ENCODE assay signal across 8 cellular contexts in the genomic region with DNA sequence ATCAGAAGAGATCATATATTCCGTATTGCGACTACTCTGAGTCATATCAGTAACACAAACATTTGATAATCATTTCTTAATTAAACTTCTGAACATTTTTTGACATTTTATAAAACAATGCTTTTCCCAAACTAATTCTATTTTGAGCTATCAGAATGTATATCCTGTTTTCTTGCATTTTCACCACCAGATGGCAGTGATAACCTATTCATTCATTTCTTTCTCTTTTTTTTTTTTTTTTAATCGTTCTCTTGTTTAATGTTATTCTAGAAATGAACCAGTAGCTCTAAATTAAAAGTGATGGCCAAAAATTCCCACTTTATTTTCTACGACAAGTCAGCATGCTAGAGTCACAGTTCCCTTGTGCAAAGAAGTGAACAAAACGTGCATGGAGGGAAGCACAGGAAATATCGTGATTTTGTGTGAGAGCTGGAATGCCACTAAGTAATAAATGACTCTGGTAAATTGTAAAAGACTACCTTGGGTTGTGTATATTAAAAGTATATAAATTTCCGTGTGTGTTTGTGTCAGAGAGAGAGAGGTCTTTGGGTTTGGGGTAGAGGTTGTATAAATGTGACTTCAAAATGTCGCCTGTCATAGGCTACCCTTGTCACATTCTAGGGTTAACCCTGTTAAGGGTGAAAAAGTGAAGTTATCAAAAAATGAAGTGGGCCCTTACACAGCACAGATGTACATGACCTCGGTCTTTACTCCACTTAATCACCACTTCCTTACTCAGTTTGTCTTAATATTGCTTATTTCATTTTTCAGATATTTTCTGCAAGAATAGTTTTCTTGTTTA. TPM values are rescaled to one million over a fixed set of nuclear protein-coding genes. Genes with fewer than 3 reads are reported as not detected.
DNase-seq lines count a peak whose midpoint lies in the region; ATAC-seq and TF ChIP-seq lines count a peak whose summit lies in the region.

No MANE protein-coding gene starts in this region.

- H3K27me3 ChIP-seq in CD4-positive, alpha-beta memory T cell (ENCODE audit: insufficient read depth, low read length), result no peaks in the 10 kb centered on the region
- H3K27me3 ChIP-seq in transverse colon, result no peaks in the 10 kb centered on the region

- in situ Hi-C loops in transverse colon (cut with MboI; ENCODE audit: low pct_ligation_motif_present in 1 of 4, low pct_unique_long_range_greater_than_20kb in 1 of 4, low sequenced_read_pairs in 3 of 4), result loop anchor here (10.0 to 25.0 kb wide), 5 partner anchors 297 to 739 kb away; no protein-coding TSS in a partner anchor

- peak overlapping the region in 6 of 8 donors; percentile 19 to 68 (median 27) for H3K4me3 Mint-ChIP-seq in CD4-positive, alpha-beta memory T cell

- peaks cover 0 to 16% (median 10%) of the 10 kb centered on the region in 4 donors for H3K4me1 Mint-ChIP-seq in CD4-positive, alpha-beta memory T cell

- peaks cover 0 to 1% (median 0%) of the 10 kb centered on the region in 8 donors for H3K9me3 Mint-ChIP-seq in CD4-positive, alpha-beta memory T cell

- CTCF ChIA-PET in CD4-positive, alpha-beta memory T cell (lab: Charles Lee; ENCODE audit: partially characterized antibody), result interaction anchor here (0.6 to 5.6 kb wide), 37 partner anchors 8 to 935 kb away, joined by 3 to 91 read pairs (median 4); a partner anchor contains a TSS

- WGBS in transverse colon (ENCODE audit: low coverage in 1 of 2), 2 donors, result 19 to 20% methylated on average over 9 of the region's 9 CpGs

- peaks cover 11% of the 10 kb centered on the region for H3K4me1 ChIP-seq in CD4-positive, alpha-beta memory T cell (ENCODE audit: insufficient read depth, low read length)
- H3K4me1 ChIP-seq in transverse colon, result peaks cover 0 to 5% (median 2%) of the 10 kb centered on the region in 4 donors

- TF ChIP-seq EP300 in transverse colon (IDR thresholded peaks at IDR 0.05; ENCODE audit: low read depth), result no peak

- H3K9me3 ChIP-seq in CD4-positive, alpha-beta memory T cell (ENCODE audit: control insufficient read depth in 1 of 2, low read length in 2 of 2), result no peaks in the 10 kb centered on the region
- H3K9me3 ChIP-seq in transverse colon, result no peaks in the 10 kb centered on the region

- TF ChIP-seq CTCF in WI38 (IDR thresholded peaks at IDR 0.05; ENCODE audit: low read depth, low read length) (peak; percentile 17; the same call in 1 of the 2 replicates), transverse colon (IDR thresholded peaks at IDR 0.05) (peak; percentile 62 to 76 (median 72)), GM20000 (IDR thresholded peaks at IDR 0.05; ENCODE audit: extremely low read depth, missing control alignments) (no peak)

- no peak overlapping the region for H3K27ac Mint-ChIP-seq in CD4-positive, alpha-beta memory T cell

- TF ChIP-seq POLR2A in transverse colon (IDR thresholded peaks at IDR 0.05), result no peak

- H3K36me3 Mint-ChIP-seq in CD4-positive, alpha-beta memory T cell, result no peaks in the 10 kb centered on the region

- no peak overlapping the region for H3K4me3 ChIP-seq in CD4-positive, alpha-beta memory T cell (ENCODE audit: low read length in 2 of 2)
- H3K4me3 ChIP-seq in WI38 (ENCODE audit: low read depth, low read length) (no peak overlapping the region), transverse colon (no peak overlapping the region)

- ATAC-seq in HG03175 (IDR thresholded peaks at IDR 0.05; ENCODE audit: unreplicated experiment), result no peak

- H3K27me3 Mint-ChIP-seq in CD4-positive, alpha-beta memory T cell, result no peaks in the 10 kb centered on the region

- intact Hi-C loops in CD4-positive, alpha-beta memory T cell (cut with micrococcal nuclease), result loop anchor here (1.0 to 10.0 kb wide), 6 partner anchors 291 to 927 kb away; a partner anchor contains a TSS
- intact Hi-C loops in transverse colon (cut with DNase I; ENCODE audit: low total_unique reads), result loop anchor here (10.0 kb wide), 2 partner anchors 287 to 317 kb away; no protein-coding TSS in a partner anchor

- H3K36me3 ChIP-seq in CD4-positive, alpha-beta memory T cell (ENCODE audit: insufficient read depth, low read length), result no peaks in the 10 kb centered on the region
- no peaks in the 10 kb centered on the region for H3K36me3 ChIP-seq in transverse colon

- DNase-seq in CD4-positive, alpha-beta memory T cell, result peak in 4 of 5 donors; percentile 43 to 46 (median 44)
- DNase-seq in HT-29 (ENCODE audit: low spot score) (peak; percentile 63), inferior parietal cortex (ENCODE audit: extremely low spot score) (peak; percentile 68), transverse colon (no peak), GM20000 (ENCODE audit: low spot score) (no peak), mucosa of gallbladder (ENCODE audit: low spot score) (no peak)

- POLR2A ChIA-PET in CD4-positive, alpha-beta memory T cell (lab: Charles Lee; ENCODE audit: partially characterized antibody), result interaction anchor here (1.0 to 1.3 kb wide), 2 partner anchors 18 to 41 kb away, joined by 4 to 5 read pairs; a partner anchor contains a TSS

- no peak overlapping the region for H3K27ac ChIP-seq in CD4-positive, alpha-beta memory T cell (ENCODE audit: low read depth, low read length)
- no peak overlapping the region for H3K27ac ChIP-seq in transverse colon

RNA-seq across cellular contexts. Expression of a gene that starts 40.4 kb away (rescaled TPM):
- 1,000 to 10,000 TPM; 1,100 to 1,180 TPM for total RNA-seq in CD4-positive, alpha-beta memory T cell
- 1,000 to 10,000 TPM; 2,006 to 2,555 TPM for polyA plus RNA-seq in CD4-positive, alpha-beta memory T cell
- 826 and 874 TPM in 2 replicates for total RNA-seq in HT-29 (2014; rRNA removed; shearing (Covaris generic))
- total RNA-seq in transverse colon (100 to 1,000 TPM in 3 of 4 donors, 10 to 100 TPM in 1; 68.1 to 145 (median 118) TPM), mucosa of gallbladder (563 TPM)

Comparison
In these comparisons a context has a peak if more than half of its experiments do, and no peak if none do; other contexts are left out.
1. DNase-seq: peak in CD4-positive, alpha-beta memory T cell (4 of 5), HT-29 (single experiment) and inferior parietal cortex (single experiment); none in transverse colon (single experiment), GM20000 (single experiment) and mucosa of gallbladder (single experiment).